In genomic region chr6:43883698-43884659, GRCh38 we compare ENCODE assay signal across 14 cellular contexts.
A peak's percentile ranks its signal among the peaks of the same experiment; 100 is the strongest.
DNase-seq lines count a peak whose midpoint lies in the region; ATAC-seq and TF ChIP-seq lines count a peak whose summit lies in the region.
"Had no signal": no experiment of that assay in that cellular context is flagged by ENCODE, and none has a peak within 500 bp of the region (broad histone marks: within the 10 kb centered on the region; RNA-seq: fewer than 3 reads in every experiment).

No MANE protein-coding gene starts in this region.

- ATAC-seq in GM18502 (IDR thresholded peaks at IDR 0.05; ENCODE audit: poor library complexity, unreplicated experiment): peak; percentile 58
- peak; percentile 59 for ATAC-seq in HG02759 (IDR thresholded peaks at IDR 0.05; ENCODE audit: unreplicated experiment)
- ATAC-seq: effector memory CD8-positive, alpha-beta T cell had no signal

- peak overlapping the region; percentile 66 for H3K27ac Mint-ChIP-seq in neural progenitor cell
- H3K27ac Mint-ChIP-seq: activated naive CD8-positive, alpha-beta T cell treated with anti-CD3 and anti-CD28 coated beads, Interleukin-2, amount 10 ng/mL, durations not matched to agents 7 days and 5 days; effector memory CD8-positive, alpha-beta T cell had no signal

- H3F3A ChIP-seq in neural progenitor cell (ENCODE audit: low read depth): peaks cover 5% of the 10 kb centered on the region

- no peaks in the 10 kb centered on the region for H3K9me2 ChIP-seq in OCI-LY7 (ENCODE audit: insufficient read depth, low read length)

- H3K27me3 ChIP-seq in neural progenitor cell: no peaks in the 10 kb centered on the region
- H3K27me3 ChIP-seq: tibial artery had no signal

- no peaks in the 10 kb centered on the region for H3K9me3 ChIP-seq in OCI-LY7 (ENCODE audit: low read length)
- H3K9me3 ChIP-seq in neural progenitor cell (ENCODE audit: low read depth): no peaks in the 10 kb centered on the region
- H3K9me3 ChIP-seq: tibial artery had no signal

- no peak overlapping the region for H3K4me3 ChIP-seq in OCI-LY7 (ENCODE audit: low read depth, low read length, poor library complexity, severe bottlenecking)
- no peak overlapping the region for H3K4me3 ChIP-seq in neural progenitor cell
- H3K4me3 ChIP-seq: tibial artery had no signal

- H4K20me1 ChIP-seq in OCI-LY7 (ENCODE audit: insufficient read depth, low read length): no peaks in the 10 kb centered on the region
- no peaks in the 10 kb centered on the region for H4K20me1 ChIP-seq in neural progenitor cell (ENCODE audit: low read depth)

- no peak overlapping the region for H2AFZ ChIP-seq in OCI-LY7 (ENCODE audit: low read length)
- H2AFZ ChIP-seq in neural progenitor cell (replicated peaks): no peak overlapping the region

- H3K4me3 Mint-ChIP-seq in neural progenitor cell: no peak overlapping the region
- H3K4me3 Mint-ChIP-seq: activated naive CD8-positive, alpha-beta T cell treated with anti-CD3 and anti-CD28 coated beads, Interleukin-2, amount 10 ng/mL, durations not matched to agents 7 days and 5 days; effector memory CD8-positive, alpha-beta T cell had no signal

- H3K27ac ChIP-seq in OCI-LY7 (ENCODE audit: low read depth, low read length, poor library complexity, severe bottlenecking) (peak overlapping the region; percentile 49), neural progenitor cell (no peak overlapping the region)
- H3K27ac ChIP-seq: tibial artery had no signal

- peaks cover 9% of the 10 kb centered on the region for H3K27me3 Mint-ChIP-seq in neural progenitor cell (ENCODE audit: insufficient read depth, low read depth)
- H3K27me3 Mint-ChIP-seq: activated naive CD8-positive, alpha-beta T cell treated with anti-CD3 and anti-CD28 coated beads, Interleukin-2, amount 10 ng/mL, durations not matched to agents 7 days and 5 days had no signal

- H3K36me3 ChIP-seq in OCI-LY7 (ENCODE audit: insufficient read depth, low read length) (no peaks in the 10 kb centered on the region), neural progenitor cell (no peaks in the 10 kb centered on the region)
- H3K36me3 ChIP-seq: tibial artery had no signal

- intact Hi-C loops in OCI-LY7 (cut with micrococcal nuclease; ENCODE audit: unreplicated experiment): no loop called here

- H3K4me1 Mint-ChIP-seq in neural progenitor cell: peaks cover 26% of the 10 kb centered on the region
- H3K4me1 Mint-ChIP-seq: activated naive CD8-positive, alpha-beta T cell treated with anti-CD3 and anti-CD28 coated beads, Interleukin-2, amount 10 ng/mL, durations not matched to agents 7 days and 5 days had no signal

- H3K4me1 ChIP-seq in OCI-LY7 (ENCODE audit: insufficient read depth, low read length, poor library complexity, severe bottlenecking): peaks cover 18% of the 10 kb centered on the region
- H3K4me1 ChIP-seq in neural progenitor cell: peaks cover 9% of the 10 kb centered on the region

- DNase-seq in OCI-LY7 (ENCODE audit: low spot score) (peak; percentile 81), neural progenitor cell (ENCODE audit: low spot score) (no peak), DMS53 treated with DMSO at 0.1 percent for 48 hours (lab: John Stamatoyannopoulos, UW; ENCODE audit: unreplicated experiment) (no peak), retina (no peak), NCI-H2171 (lab: John Stamatoyannopoulos, UW) (no peak), GF-D8 (lab: John Stamatoyannopoulos, UW) (no peak)
- DNase-seq: activated naive CD8-positive, alpha-beta T cell treated with anti-CD3 and anti-CD28 coated beads, Interleukin-2, amount 10 ng/mL, durations not matched to agents 7 days and 5 days; COR-L47; effector memory CD8-positive, alpha-beta T cell; NCI-H1105; stimulated activated CD4-positive, alpha-beta T cell treated with anti-CD3 and anti-CD28 coated beads, Interleukin-4, amount 100 ng/mL, for 24 hours had no signal

- no TSS peak for BruUV-seq in OCI-LY7 (replicated peaks; lab: Mats Ljungman, UMichigan)

- H3K4me2 ChIP-seq in OCI-LY7 (ENCODE audit: low read length): peak overlapping the region; percentile 27
- H3K4me2 ChIP-seq in neural progenitor cell: no peak overlapping the region

- CTCF ChIA-PET in OCI-LY7 (lab: Charles Lee; ENCODE audit: unreplicated experiment): interaction anchor here (1.3 kb wide), 1 partner anchor 10 kb away, joined by 3 read pairs; no protein-coding TSS in a partner anchor

- H3K9ac ChIP-seq in neural progenitor cell: no peak overlapping the region

- H3K9me3 Mint-ChIP-seq in neural progenitor cell: peaks cover 2% of the 10 kb centered on the region
- H3K9me3 Mint-ChIP-seq: activated naive CD8-positive, alpha-beta T cell treated with anti-CD3 and anti-CD28 coated beads, Interleukin-2, amount 10 ng/mL, durations not matched to agents 7 days and 5 days; effector memory CD8-positive, alpha-beta T cell had no signal

- H3K36me3 Mint-ChIP-seq in neural progenitor cell: no peaks in the 10 kb centered on the region
- H3K36me3 Mint-ChIP-seq: activated naive CD8-positive, alpha-beta T cell treated with anti-CD3 and anti-CD28 coated beads, Interleukin-2, amount 10 ng/mL, durations not matched to agents 7 days and 5 days had no signal

- POLR2A ChIA-PET in OCI-LY7 (lab: Charles Lee): interaction anchor here (0.5 to 0.6 kb wide), 2 partner anchors 346 to 446 kb away, joined by 4 to 6 read pairs; no protein-coding TSS in a partner anchor

- no peaks in the 10 kb centered on the region for H3K79me2 ChIP-seq in OCI-LY7 (ENCODE audit: insufficient read depth, low read depth, low read length)
- no peaks in the 10 kb centered on the region for H3K79me2 ChIP-seq in neural progenitor cell (ENCODE audit: low read depth)

- no peak for TF ChIP-seq CTCF in OCI-LY7 (conservative IDR thresholded peaks at IDR 0.05; ENCODE audit: low read length)
- TF ChIP-seq CTCF in neural progenitor cell (IDR thresholded peaks at IDR 0.05): no peak
